In the genomic region with DNA sequence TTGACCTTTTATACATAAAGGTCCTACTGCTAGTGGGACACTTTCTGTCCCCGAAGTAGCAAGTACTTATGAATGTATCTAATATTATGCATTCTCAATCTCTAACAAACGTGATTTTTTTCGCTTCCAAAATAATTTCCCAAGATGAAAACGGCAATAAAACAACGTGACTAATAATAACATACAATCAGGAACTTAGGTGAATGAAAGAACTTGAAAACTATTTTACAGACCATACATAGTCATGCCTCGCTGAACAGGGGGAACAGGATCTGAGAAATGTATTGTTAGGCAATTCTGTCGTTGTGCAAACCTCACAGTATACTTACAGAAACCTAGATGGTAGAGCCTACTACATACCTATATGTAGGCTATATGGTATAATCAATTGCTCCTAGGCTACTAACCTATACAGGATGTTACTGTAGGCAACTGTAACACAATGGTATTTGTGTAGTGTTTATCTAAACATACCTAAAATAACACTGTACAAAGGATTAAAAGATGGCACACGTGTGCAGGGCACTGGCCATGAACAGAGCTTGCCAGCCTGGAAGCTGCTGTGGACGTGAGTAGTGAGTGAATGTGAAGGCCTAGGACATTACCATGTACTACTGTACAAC, we compare ENCODE assay signal across 1 cellular context.
TF ChIP-seq lines count a peak whose summit lies in the region.

No MANE protein-coding gene starts in this region.

TF ChIP-seq in SK-N-SH, 30 proteins besides CTCF, POLR2A, EP300 and RAD21 (continued from another document):
- TF ChIP-seq, protein P1, sequence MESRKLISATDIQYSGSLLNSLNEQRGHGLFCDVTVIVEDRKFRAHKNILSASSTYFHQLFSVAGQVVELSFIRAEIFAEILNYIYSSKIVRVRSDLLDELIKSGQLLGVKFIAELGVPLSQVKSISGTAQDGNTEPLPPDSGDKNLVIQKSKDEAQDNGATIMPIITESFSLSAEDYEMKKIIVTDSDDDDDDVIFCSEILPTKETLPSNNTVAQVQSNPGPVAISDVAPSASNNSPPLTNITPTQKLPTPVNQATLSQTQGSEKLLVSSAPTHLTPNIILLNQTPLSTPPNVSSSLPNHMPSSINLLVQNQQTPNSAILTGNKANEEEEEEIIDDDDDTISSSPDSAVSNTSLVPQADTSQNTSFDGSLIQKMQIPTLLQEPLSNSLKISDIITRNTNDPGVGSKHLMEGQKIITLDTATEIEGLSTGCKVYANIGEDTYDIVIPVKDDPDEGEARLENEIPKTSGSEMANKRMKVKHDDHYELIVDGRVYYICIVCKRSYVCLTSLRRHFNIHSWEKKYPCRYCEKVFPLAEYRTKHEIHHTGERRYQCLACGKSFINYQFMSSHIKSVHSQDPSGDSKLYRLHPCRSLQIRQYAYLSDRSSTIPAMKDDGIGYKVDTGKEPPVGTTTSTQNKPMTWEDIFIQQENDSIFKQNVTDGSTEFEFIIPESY (IDR thresholded peaks at IDR 0.05; ENCODE audit: borderline replicate concordance, low read depth) = no peak
- TF ChIP-seq POLR2AphosphoS5 (IDR thresholded peaks at IDR 0.05; ENCODE audit: low read depth, low read length) = 0 out of 2 replicates have a peak, but pooled peaks have one; percentile 9
TF ChIP-seq in SK-N-SH: peak in this region for 2.
